8 cellular contexts compared by ENCODE assay signal in genomic region chr5:10863763-10864383, GRCh38.
DNase-seq lines count a peak whose midpoint lies in the region; ATAC-seq and TF ChIP-seq lines count a peak whose summit lies in the region.

No MANE protein-coding gene starts in this region.

- H3K27ac ChIP-seq in CD4-positive, alpha-beta T cell (ENCODE audit: low read depth, low read length) = no peak overlapping the region
- no peak overlapping the region for H3K27ac ChIP-seq in OCI-LY3 (ENCODE audit: low read length)

- no peaks in the 10 kb centered on the region for H3K27me3 ChIP-seq in CD4-positive, alpha-beta T cell (ENCODE audit: control insufficient read depth, insufficient read depth, low read length)
- peaks cover 8% of the 10 kb centered on the region; the same call in 1 of the 2 replicates for H3K27me3 ChIP-seq in OCI-LY3 (ENCODE audit: low read depth, low read length)

- peaks cover 14% of the 10 kb centered on the region for H3K27me3 Mint-ChIP-seq in CD4-positive, alpha-beta T cell
- H3K27me3 Mint-ChIP-seq in activated T-cell treated with anti-CD3 and anti-CD28 coated beads, Interleukin-2, amount 50 U/mL, for 24 hours = peaks cover 11% of the 10 kb centered on the region

- ATAC-seq in CD4-positive, alpha-beta T cell (ENCODE audit: poor library complexity) = peak; percentile 43
- ATAC-seq in GM19043 (IDR thresholded peaks at IDR 0.05; ENCODE audit: low read depth, unreplicated experiment) (peak; percentile 90), HG03108 (IDR thresholded peaks at IDR 0.05; ENCODE audit: unreplicated experiment) (peak; percentile 71)

- H3K4me1 Mint-ChIP-seq in CD4-positive, alpha-beta T cell (ENCODE audit: low read depth) = peaks cover 4% of the 10 kb centered on the region
- peaks cover 1% of the 10 kb centered on the region for H3K4me1 Mint-ChIP-seq in activated T-cell treated with anti-CD3 and anti-CD28 coated beads, Interleukin-2, amount 50 U/mL, for 24 hours (ENCODE audit: low read depth)

- H3K4me1 ChIP-seq in OCI-LY3 (ENCODE audit: low read length) = no peaks in the 10 kb centered on the region

- no peaks in the 10 kb centered on the region for H3K36me3 ChIP-seq in OCI-LY3 (replicated peaks; ENCODE audit: low read depth, low read length)

- no peaks in the 10 kb centered on the region for H3K36me3 Mint-ChIP-seq in CD4-positive, alpha-beta T cell (ENCODE audit: low read depth)
- no peaks in the 10 kb centered on the region for H3K36me3 Mint-ChIP-seq in activated T-cell treated with anti-CD3 and anti-CD28 coated beads, Interleukin-2, amount 50 U/mL, for 24 hours (ENCODE audit: low read depth)

- intact Hi-C loops in CD4-positive, alpha-beta T cell (cut with DNase I, micrococcal nuclease) = no loop called here

- no peaks in the 10 kb centered on the region for H4K20me1 ChIP-seq in OCI-LY3 (ENCODE audit: insufficient read depth, low read length)

- DNase-seq in CD4-positive, alpha-beta T cell = peak; percentile 12 to 56 (median 33)
- peak; percentile 64 for DNase-seq in activated T-cell treated with anti-CD3 and anti-CD28 coated beads, Interleukin-2, amount 50 U/mL, for 24 hours
- DNase-seq in fibroblast of the conjunctiva (ENCODE audit: low read depth) (peak; percentile 12), pons (ENCODE audit: low spot score) (peak; percentile 37), kidney glomerular epithelial cell (lab: John Stamatoyannopoulos, UW) (no peak)

- H3K27ac Mint-ChIP-seq in CD4-positive, alpha-beta T cell = no peak overlapping the region
- H3K27ac Mint-ChIP-seq in activated T-cell treated with anti-CD3 and anti-CD28 coated beads, Interleukin-2, amount 50 U/mL, for 24 hours = no peak overlapping the region

- CTCF ChIA-PET in CD4-positive, alpha-beta T cell (lab: Charles Lee) = no interaction called here

- no peak overlapping the region for H3K4me3 ChIP-seq in OCI-LY3 (ENCODE audit: low read length)

- no peak overlapping the region for H3K9ac ChIP-seq in OCI-LY3 (ENCODE audit: low read length)

- H3K9me3 ChIP-seq in CD4-positive, alpha-beta T cell (ENCODE audit: control insufficient read depth, low read length) = no peaks in the 10 kb centered on the region
- no peaks in the 10 kb centered on the region for H3K9me3 ChIP-seq in OCI-LY3 (ENCODE audit: insufficient read depth, low read length)

- no peak overlapping the region for H2AFZ ChIP-seq in OCI-LY3 (ENCODE audit: low read depth, low read length)

- POLR2A ChIA-PET in CD4-positive, alpha-beta T cell (lab: Charles Lee) = no interaction called here

- peak; percentile 68 for TF ChIP-seq CTCF in CD4-positive, alpha-beta T cell (IDR thresholded peaks at IDR 0.05)
- peak; percentile 75 for TF ChIP-seq CTCF in OCI-LY3 (IDR thresholded peaks at IDR 0.05; ENCODE audit: low read depth, low read length)

- no peaks in the 10 kb centered on the region for H3K9me3 Mint-ChIP-seq in CD4-positive, alpha-beta T cell
- no peaks in the 10 kb centered on the region for H3K9me3 Mint-ChIP-seq in activated T-cell treated with anti-CD3 and anti-CD28 coated beads, Interleukin-2, amount 50 U/mL, for 24 hours

- peak overlapping the region; percentile 9; the same call in 1 of the 2 replicates for H3K4me2 ChIP-seq in OCI-LY3 (ENCODE audit: low read length)

- H3K4me3 Mint-ChIP-seq in CD4-positive, alpha-beta T cell = no peak overlapping the region
- H3K4me3 Mint-ChIP-seq in activated T-cell treated with anti-CD3 and anti-CD28 coated beads, Interleukin-2, amount 50 U/mL, for 24 hours = no peak overlapping the region

- H3K79me2 ChIP-seq in OCI-LY3 (ENCODE audit: low read length) = no peaks in the 10 kb centered on the region
